ENCODE assay signal across 7 cellular contexts in the genomic region with DNA sequence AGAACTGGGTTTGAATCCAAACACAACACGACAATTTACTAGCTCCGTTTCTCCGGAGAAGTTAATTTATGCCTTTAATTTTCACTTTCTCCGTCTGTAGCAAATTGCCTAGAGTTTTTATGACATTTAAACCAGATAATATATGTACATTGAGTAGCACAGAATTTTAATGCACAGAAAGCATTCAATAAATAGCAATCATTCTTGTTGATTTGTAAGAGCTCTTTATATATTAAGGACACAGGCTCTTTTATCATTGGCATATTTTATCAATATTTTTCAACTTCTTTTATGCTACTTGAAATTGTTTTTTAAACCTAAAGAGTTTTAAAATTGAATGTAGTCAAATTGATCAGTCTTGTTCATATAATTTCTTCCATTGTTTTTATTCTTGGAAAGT.
"Had no signal": no experiment of that assay in that cellular context is flagged by ENCODE, and none has a peak within 500 bp of the region (broad histone marks: within the 10 kb centered on the region; RNA-seq: fewer than 3 reads in every experiment).

No MANE protein-coding gene starts in this region.

- H3K4me2 ChIP-seq: KMS-11 had no signal

- DNase-seq: IMR-90, KBM-7, KG1 had no signal

- FAIRE-seq: HepG2, HTR-8/SVneo had no signal

- H3K27ac ChIP-seq: HL-60, KMS-11 had no signal

- H3K9ac ChIP-seq: KMS-11 had no signal

- ATAC-seq: HepG2 had no signal
